19 cellular contexts compared by ENCODE assay signal in genomic region chr9:82271099-82271498, GRCh38.
DNase-seq lines count a peak whose midpoint lies in the region; TF ChIP-seq lines count a peak whose summit lies in the region.
"Had no signal": no experiment of that assay in that cellular context is flagged by ENCODE, and none has a peak within 500 bp of the region (broad histone marks: within the 10 kb centered on the region; RNA-seq: fewer than 3 reads in every experiment).

No MANE protein-coding gene starts in this region.

- CTCF ChIA-PET in mammary epithelial cell (lab: Charles Lee; ENCODE audit: low non-redundant PET) = no interaction called here

- no peaks in the 10 kb centered on the region for H3K4me1 Mint-ChIP-seq in chondrocyte (ENCODE audit: low read depth)
- H3K4me1 Mint-ChIP-seq: activated CD4-positive, alpha-beta T cell treated with anti-CD3 and anti-CD28 coated beads, Interleukin-2, amount 10 ng/mL, durations not matched to agents 7 days and 5 days had no signal

- TF ChIP-seq EP300 in tibial nerve (IDR thresholded peaks at IDR 0.05) = no peak

- H3K9me3 Mint-ChIP-seq in chondrocyte (ENCODE audit: low read depth) = no peaks in the 10 kb centered on the region
- H3K9me3 Mint-ChIP-seq: activated CD4-positive, alpha-beta T cell treated with anti-CD3 and anti-CD28 coated beads, Interleukin-2, amount 10 ng/mL, durations not matched to agents 7 days and 5 days had no signal

- H3K36me3 Mint-ChIP-seq in chondrocyte (ENCODE audit: low read depth) = no peaks in the 10 kb centered on the region
- H3K36me3 Mint-ChIP-seq: natural killer cell treated with Interleukin-12 subunit alpha and Interleukin-12 subunit beta and Interleukin-15 and Interleukin-18, amount 100 ng/mL, for 72 hours had no signal

- H3K27me3 ChIP-seq in mammary epithelial cell (ENCODE audit: insufficient read depth, low read length) (no peaks in the 10 kb centered on the region), breast epithelium (no peaks in the 10 kb centered on the region), tibial nerve (no peaks in the 10 kb centered on the region)
- H3K27me3 ChIP-seq: dorsolateral prefrontal cortex, testis had no signal

- TF ChIP-seq CTCF in mammary epithelial cell (conservative IDR thresholded peaks at IDR 0.05 in 1 of 2, IDR thresholded peaks at IDR 0.05 in 1 of 2; ENCODE audit: extremely low read depth in 1 of 2, insufficient read depth in 1 of 2, low read depth in 1 of 2, low read length in 2 of 2) (no peak), breast epithelium (IDR thresholded peaks at IDR 0.05) (no peak), fibroblast of mammary gland (conservative IDR thresholded peaks at IDR 0.05; ENCODE audit: control insufficient read depth, insufficient read depth, low read depth, low read length) (no peak), chondrocyte (IDR thresholded peaks at IDR 0.05) (no peak), tibial nerve (IDR thresholded peaks at IDR 0.05) (no peak)

- no peak overlapping the region for H3K9ac ChIP-seq in mammary epithelial cell (ENCODE audit: insufficient read depth, low read length)

- intact Hi-C loops in mammary epithelial cell (cut with micrococcal nuclease) = loop anchor here (10.0 kb wide), 1 partner anchor 214 kb away; no protein-coding TSS in a partner anchor
- intact Hi-C loops in breast epithelium (cut with DNase I; ENCODE audit: low total_unique reads) = loop anchor here (5.0 kb wide), 1 partner anchor 51 kb away; no protein-coding TSS in a partner anchor
- intact Hi-C loops in cardiac septum (cut with DNase I) = no loop called here

- dilution Hi-C loops in mammary epithelial cell (cut with HindIII; ENCODE audit: low sequenced_read_pairs) = no loop called here

- H3K4me1 ChIP-seq in mammary epithelial cell (ENCODE audit: insufficient read depth, low read length) (peaks cover 16% of the 10 kb centered on the region), breast epithelium (peaks cover 0 to 4% of the 10 kb centered on the region in 2 donors), tibial nerve (no peaks in the 10 kb centered on the region)
- H3K4me1 ChIP-seq: testis had no signal

- in situ Hi-C loops in mammary epithelial cell (cut with MboI; ENCODE audit: low sequenced_read_pairs in 2 of 2) = no loop called here

- WGBS in mammary epithelial cell (ENCODE audit: low coverage, missing lambda C conversion rate) = 67% methylated on average over 1 of the region's 1 CpG
- 72 to 78% methylated on average over 1 of the region's 1 CpG for WGBS in tibial nerve, 2 donors

- H3K27me3 Mint-ChIP-seq in chondrocyte (ENCODE audit: low read depth) = no peaks in the 10 kb centered on the region
- H3K27me3 Mint-ChIP-seq: activated CD4-positive, alpha-beta T cell treated with anti-CD3 and anti-CD28 coated beads, Interleukin-2, amount 10 ng/mL, durations not matched to agents 7 days and 5 days; natural killer cell treated with Interleukin-12 subunit alpha and Interleukin-12 subunit beta and Interleukin-15 and Interleukin-18, amount 100 ng/mL, for 72 hours had no signal

- H3K36me3 ChIP-seq in mammary epithelial cell (ENCODE audit: insufficient read depth, low read length) (no peaks in the 10 kb centered on the region), breast epithelium (no peaks in the 10 kb centered on the region), tibial nerve (no peaks in the 10 kb centered on the region)

- TF ChIP-seq POLR2A in breast epithelium (IDR thresholded peaks at IDR 0.05) = no peak
- TF ChIP-seq POLR2A in tibial nerve (IDR thresholded peaks at IDR 0.05) = no peak

- BruUV-seq in mammary epithelial cell (replicated peaks; lab: Mats Ljungman, UMichigan) = no TSS peak

- peak; percentile 55 for DNase-seq in mammary epithelial cell
- no peak for DNase-seq in breast epithelium (ENCODE audit: low spot score in 2 of 2)
- DNase-seq in SW480 (ENCODE audit: low spot score) = peak; percentile 8
- DNase-seq in fibroblast of mammary gland (ENCODE audit: low read depth) = peak; percentile 99
- peak; percentile 55 for DNase-seq in stromal cell of bone marrow (ENCODE audit: low read depth)
- no peak for DNase-seq in chondrocyte (ENCODE audit: low spot score)
- no peak for DNase-seq in tibial nerve (ENCODE audit: low spot score in 2 of 2)
- no peak for DNase-seq in cardiac septum (ENCODE audit: low spot score)
- DNase-seq: activated CD4-positive, alpha-beta T cell treated with anti-CD3 and anti-CD28 coated beads, Interleukin-2, amount 10 ng/mL, durations not matched to agents 7 days and 5 days; activated T-cell treated with anti-CD3 and anti-CD28 coated beads, Interleukin-2, amount 50 U/mL, for 4 hours; COR-L47; dorsolateral prefrontal cortex; foreskin melanocyte; NCI-H2081; NCI-H82; stimulated activated CD4-positive, alpha-beta T cell treated with anti-CD3 and anti-CD28 coated beads, Interleukin-1b, Interleukin-23, amount 100 ng/mL, for 48 hours; testis had no signal

- H3K79me2 ChIP-seq in mammary epithelial cell (ENCODE audit: insufficient read depth, low read length) = no peaks in the 10 kb centered on the region

- H3K9me3 ChIP-seq in mammary epithelial cell (replicated peaks; ENCODE audit: insufficient read depth, low read length) = no peaks in the 10 kb centered on the region
- no peaks in the 10 kb centered on the region for H3K9me3 ChIP-seq in breast epithelium
- no peaks in the 10 kb centered on the region for H3K9me3 ChIP-seq in tibial nerve
- H3K9me3 ChIP-seq: testis had no signal

- H3K4me3 ChIP-seq in mammary epithelial cell (replicated peaks in 1 of 3; ENCODE audit: insufficient read depth in 1 of 3, low read depth in 2 of 3, low read length in 3 of 3) (no peak overlapping the region), breast epithelium (no peak overlapping the region), fibroblast of mammary gland (ENCODE audit: control insufficient read depth, low read depth, low read length) (no peak overlapping the region), tibial nerve (no peak overlapping the region)
- H3K4me3 ChIP-seq: dorsolateral prefrontal cortex, lung, testis had no signal

- no peak overlapping the region for H3K27ac ChIP-seq in mammary epithelial cell (ENCODE audit: insufficient read depth, low read depth, low read length)
- no peak overlapping the region for H3K27ac ChIP-seq in breast epithelium
- no peak overlapping the region for H3K27ac ChIP-seq in tibial nerve
- H3K27ac ChIP-seq: dorsolateral prefrontal cortex, testis had no signal

- no peaks in the 10 kb centered on the region for H4K20me1 ChIP-seq in mammary epithelial cell (ENCODE audit: insufficient read depth, low read length)

- H3K27ac Mint-ChIP-seq in chondrocyte (ENCODE audit: unreplicated experiment) = no peak overlapping the region
- H3K27ac Mint-ChIP-seq: activated CD4-positive, alpha-beta T cell treated with anti-CD3 and anti-CD28 coated beads, Interleukin-2, amount 10 ng/mL, durations not matched to agents 7 days and 5 days; natural killer cell treated with Interleukin-12 subunit alpha and Interleukin-12 subunit beta and Interleukin-15 and Interleukin-18, amount 100 ng/mL, for 72 hours had no signal

- no peak overlapping the region for H3K4me2 ChIP-seq in mammary epithelial cell (ENCODE audit: insufficient read depth, low read depth, low read length)

- H3K4me3 Mint-ChIP-seq in chondrocyte (ENCODE audit: unreplicated experiment) = no peak overlapping the region
- H3K4me3 Mint-ChIP-seq: activated CD4-positive, alpha-beta T cell treated with anti-CD3 and anti-CD28 coated beads, Interleukin-2, amount 10 ng/mL, durations not matched to agents 7 days and 5 days; activated T-cell treated with anti-CD3 and anti-CD28 coated beads, Interleukin-2, amount 50 U/mL, for 4 hours; natural killer cell treated with Interleukin-12 subunit alpha and Interleukin-12 subunit beta and Interleukin-15 and Interleukin-18, amount 100 ng/mL, for 72 hours had no signal

- no peak overlapping the region for H2AFZ ChIP-seq in mammary epithelial cell (ENCODE audit: low read depth, low read length)

Comparison
In these comparisons a context has a peak if more than half of its experiments do, and no peak if none do; other contexts are left out.
1. DNase-seq: peak in mammary epithelial cell (single experiment), SW480 (single experiment), fibroblast of mammary gland (single experiment) and stromal cell of bone marrow (single experiment); none in breast epithelium (0 of 2), chondrocyte (single experiment), tibial nerve (0 of 2) and cardiac septum (single experiment).